21 cellular contexts compared by ENCODE assay signal in the genomic region with DNA sequence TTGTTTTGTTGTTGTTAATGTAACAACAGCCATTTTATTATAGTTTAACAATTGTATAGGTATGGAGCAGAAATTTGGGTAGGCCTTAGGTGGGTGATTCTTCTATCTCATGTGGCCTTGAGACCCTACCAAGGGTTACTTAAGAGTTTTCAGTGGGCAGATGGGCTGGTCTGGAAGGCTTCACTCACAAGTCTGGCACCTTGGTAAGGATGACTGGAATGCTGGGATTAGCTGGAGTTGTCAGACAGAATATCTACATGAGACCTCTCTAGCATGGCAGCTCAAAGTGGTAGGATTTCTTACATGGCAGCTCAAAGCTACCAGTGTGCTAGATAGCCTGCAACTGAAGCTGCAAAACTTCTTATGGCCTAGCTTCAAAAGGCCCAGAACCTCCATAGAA. TPM values are rescaled to one million over a fixed set of nuclear protein-coding genes. Genes with fewer than 3 reads are reported as not detected.
"Had no signal": no experiment of that assay in that cellular context is flagged by ENCODE, and none has a peak within 500 bp of the region (broad histone marks: within the 10 kb centered on the region; RNA-seq: fewer than 3 reads in every experiment).

No MANE protein-coding gene starts in this region.

- DNase-seq: activated CD4-positive, alpha-beta T cell treated with anti-CD3 and anti-CD28 coated beads, Interleukin-2, amount 50 U/mL, for 4 hours; activated naive CD4-positive, alpha-beta T cell treated with anti-CD3 and anti-CD28 coated beads for 36 hours; activated T-cell treated with anti-CD3 and anti-CD28 coated beads, Interleukin-2, amount 50 U/mL, for 48 hours; body of pancreas; caudate nucleus; dermis blood vessel endothelial cell; effector CD8-positive, alpha-beta T cell; foreskin melanocyte; kidney; lower lobe of right lung; nucleus accumbens; right lobe of liver; stimulated activated CD4-positive, alpha-beta T cell treated with anti-CD3 and anti-CD28 coated beads, Interleukin-2, amount 100 ng/mL, for 24 hours; stomach; trophoblast cell had no signal

- H3K27ac ChIP-seq: body of pancreas, lower lobe of right lung, parathyroid adenoma, right lobe of liver, skin epidermis, stomach, suprapubic skin, vagina had no signal

- H3K27me3 ChIP-seq: body of pancreas, right lobe of liver, suprapubic skin, vagina had no signal

- H3K4me3 ChIP-seq: body of pancreas, lower lobe of right lung, right lobe of liver, skin epidermis, stomach, suprapubic skin, vagina had no signal

- H3K27ac Mint-ChIP-seq: activated naive CD4-positive, alpha-beta T cell treated with anti-CD3 and anti-CD28 coated beads for 36 hours; natural killer cell treated with Interleukin-12 subunit alpha and Interleukin-12 subunit beta and Interleukin-15 and Interleukin-18, amount 100 ng/mL, for 72 hours; stimulated activated effector memory CD8-positive, alpha-beta T cell treated with anti-CD3 and anti-CD28 coated beads, Interleukin-12 subunit alpha, Interleukin-12 subunit beta, amount 100 ng/mL, for 72 hours had no signal

- H3K9me3 ChIP-seq: body of pancreas, lower lobe of right lung, right lobe of liver, stomach, suprapubic skin, vagina had no signal

- H3K4me3 Mint-ChIP-seq: activated naive CD4-positive, alpha-beta T cell treated with anti-CD3 and anti-CD28 coated beads for 36 hours; natural killer cell treated with Interleukin-12 subunit alpha and Interleukin-12 subunit beta and Interleukin-15 and Interleukin-18, amount 100 ng/mL, for 72 hours; stimulated activated effector memory CD8-positive, alpha-beta T cell treated with anti-CD3 and anti-CD28 coated beads, Interleukin-12 subunit alpha, Interleukin-12 subunit beta, amount 100 ng/mL, for 72 hours had no signal

- H3K27me3 Mint-ChIP-seq: natural killer cell treated with Interleukin-12 subunit alpha and Interleukin-12 subunit beta and Interleukin-15 and Interleukin-18, amount 100 ng/mL, for 72 hours had no signal

- H3K9ac ChIP-seq: parathyroid adenoma had no signal

- H3K9me3 Mint-ChIP-seq: activated naive CD4-positive, alpha-beta T cell treated with anti-CD3 and anti-CD28 coated beads for 36 hours; natural killer cell treated with Interleukin-12 subunit alpha and Interleukin-12 subunit beta and Interleukin-15 and Interleukin-18, amount 100 ng/mL, for 72 hours; stimulated activated effector memory CD8-positive, alpha-beta T cell treated with anti-CD3 and anti-CD28 coated beads, Interleukin-12 subunit alpha, Interleukin-12 subunit beta, amount 100 ng/mL, for 72 hours had no signal

- ATAC-seq: body of pancreas; lower lobe of right lung; natural killer cell treated with Interleukin-12 subunit alpha and Interleukin-12 subunit beta and Interleukin-15 and Interleukin-18, amount 100 ng/mL, for 72 hours; right lobe of liver; stimulated activated effector memory CD8-positive, alpha-beta T cell treated with anti-CD3 and anti-CD28 coated beads, Interleukin-12 subunit alpha, Interleukin-12 subunit beta, amount 100 ng/mL, for 72 hours had no signal

RNA-seq across cellular contexts. Expression of a gene that starts 6.0 kb away (rescaled TPM):
- total RNA-seq: dermis blood vessel endothelial cell had no signal

RNA-seq across cellular contexts. Expression of a gene that starts 26.1 kb away (rescaled TPM):
- total RNA-seq: activated naive CD4-positive, alpha-beta T cell treated with anti-CD3 and anti-CD28 coated beads for 36 hours had no signal

RNA-seq across cellular contexts. Expression of a gene that starts 30.6 kb away (rescaled TPM):
- total RNA-seq: body of pancreas, dermis blood vessel endothelial cell, lower lobe of right lung, stomach, vagina had no signal
- polyA plus RNA-seq: stomach had no signal
